ENCODE assay signal across 17 cellular contexts in the genomic region with DNA sequence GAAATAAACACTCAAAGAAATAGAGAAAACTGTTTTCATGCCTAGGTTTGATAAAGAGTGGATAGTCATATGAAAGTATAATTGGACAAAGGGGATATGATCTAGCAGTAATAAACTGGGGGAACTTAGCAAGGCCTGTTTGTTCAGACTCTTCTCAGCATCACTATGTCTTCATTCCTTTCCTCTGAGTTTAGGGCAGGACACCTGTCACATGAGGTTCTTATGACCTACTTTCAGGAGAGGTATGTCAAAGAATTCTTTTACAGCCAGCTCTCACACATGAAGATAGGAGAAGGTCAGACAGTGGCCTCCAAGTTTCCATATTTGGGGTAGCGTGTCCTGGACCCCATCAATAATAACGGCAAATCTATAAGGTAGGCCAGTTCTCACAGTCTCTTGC. TPM values are rescaled to one million over a fixed set of nuclear protein-coding genes. Genes with fewer than 3 reads are reported as not detected.
DNase-seq lines count a peak whose midpoint lies in the region; ATAC-seq and TF ChIP-seq lines count a peak whose summit lies in the region.
"Had no signal": no experiment of that assay in that cellular context is flagged by ENCODE, and none has a peak within 500 bp of the region (broad histone marks: within the 10 kb centered on the region; RNA-seq: fewer than 3 reads in every experiment).

No MANE protein-coding gene starts in this region.

- ATAC-seq in PC-3, result peak; percentile 42; the same call in 1 of the 2 replicates
- ATAC-seq: CD8-positive, alpha-beta T cell had no signal

- H3K36me3 ChIP-seq in PC-3 (ENCODE audit: low read depth, low read length) (no peaks in the 10 kb centered on the region), tibial artery (no peaks in the 10 kb centered on the region)
- H3K36me3 ChIP-seq: BLaER1 had no signal

- H3K4me2 ChIP-seq in PC-3 (ENCODE audit: low read length), result no peak overlapping the region
- H3K4me2 ChIP-seq: BLaER1 had no signal

- H3K4me1 ChIP-seq in PC-3 (ENCODE audit: insufficient read depth, low read length) (no peaks in the 10 kb centered on the region; the same call in 1 of the 2 replicates), tibial artery (no peaks in the 10 kb centered on the region)

- H3K9me2 ChIP-seq in PC-3 (replicated peaks; ENCODE audit: low read length), result no peaks in the 10 kb centered on the region

- peak; percentile 51 for DNase-seq in PC-3
- DNase-seq in epithelial cell of esophagus (ENCODE audit: low read depth), result peak; percentile 23
- peak; percentile 61 for DNase-seq in kidney tubule cell (ENCODE audit: low spot score)
- DNase-seq in retinal pigment epithelial cell (ENCODE audit: low read depth), result peak; percentile 54
- no peak for DNase-seq in Kasumi-1 (lab: John Stamatoyannopoulos, UW)
- no peak for DNase-seq in tibial artery
- DNase-seq in posterior vena cava (ENCODE audit: low spot score), result no peak
- no peak for DNase-seq in foreskin fibroblast
- DNase-seq: 8988T; Calu3; CD8-positive, alpha-beta T cell; DMS79 treated with DMSO at 0.1 percent for 48 hours; GF-D8; GM23248; HCEC 1CT had no signal

- TF ChIP-seq CTCF in PC-3 (conservative IDR thresholded peaks at IDR 0.05; ENCODE audit: low read depth, low read length) (no peak), epithelial cell of esophagus (IDR thresholded peaks at IDR 0.05; ENCODE audit: insufficient read depth, low read depth, low read length, missing control alignments) (no peak), retinal pigment epithelial cell (conservative IDR thresholded peaks at IDR 0.05; ENCODE audit: low read depth, low read length) (no peak), tibial artery (IDR thresholded peaks at IDR 0.05) (no peak), foreskin fibroblast (IDR thresholded peaks at IDR 0.05; ENCODE audit: low read depth, low read length) (no peak)

- CTCF ChIA-PET in PC-3 (lab: Charles Lee), result no interaction called here

- no peak overlapping the region for H3K9ac ChIP-seq in PC-3 (ENCODE audit: low read length)
- H3K9ac ChIP-seq: BLaER1, GM23248 had no signal

- no peaks in the 10 kb centered on the region for H4K20me1 ChIP-seq in PC-3 (ENCODE audit: low read length)
- H4K20me1 ChIP-seq: BLaER1 had no signal

- H3K9me3 ChIP-seq in PC-3 (ENCODE audit: low read length) (no peaks in the 10 kb centered on the region), tibial artery (no peaks in the 10 kb centered on the region)
- H3K9me3 ChIP-seq: BLaER1 had no signal

- POLR2A ChIA-PET in PC-3 (lab: Charles Lee; ENCODE audit: unreplicated experiment), result no interaction called here

- H3K27ac ChIP-seq in PC-3 (ENCODE audit: low read length) (no peak overlapping the region), tibial artery (no peak overlapping the region)
- H3K27ac ChIP-seq: BLaER1, GM23248, HL-60 had no signal

- no peak overlapping the region for H2AFZ ChIP-seq in PC-3 (ENCODE audit: low read length)
- H2AFZ ChIP-seq: GM23248 had no signal

- no TSS peak for BruUV-seq in PC-3 (replicated peaks; lab: Mats Ljungman, UMichigan)

- H3F3A ChIP-seq in PC-3 (ENCODE audit: low read length, unreplicated experiment), result no peaks in the 10 kb centered on the region

- no peaks in the 10 kb centered on the region for H3K27me3 ChIP-seq in PC-3 (ENCODE audit: low read length)
- H3K27me3 ChIP-seq in tibial artery, result no peaks in the 10 kb centered on the region
- H3K27me3 ChIP-seq: BLaER1 had no signal

- intact Hi-C loops in PC-3 (cut with micrococcal nuclease), result no loop called here
- intact Hi-C loops in tibial artery (cut with DNase I; ENCODE audit: low total_unique reads), result no loop called here
- intact Hi-C loops in posterior vena cava (cut with DNase I), result no loop called here

- H3K79me2 ChIP-seq in PC-3 (ENCODE audit: low read length), result no peaks in the 10 kb centered on the region

- no peak overlapping the region for H3K4me3 ChIP-seq in PC-3 (ENCODE audit: low read length)
- no peak overlapping the region for H3K4me3 ChIP-seq in epithelial cell of esophagus (ENCODE audit: low read length)
- H3K4me3 ChIP-seq in retinal pigment epithelial cell (ENCODE audit: low read length), result no peak overlapping the region
- H3K4me3 ChIP-seq in tibial artery, result no peak overlapping the region
- H3K4me3 ChIP-seq in foreskin fibroblast (ENCODE audit: low read depth in 1 of 2, low read length in 2 of 2), result no peak overlapping the region
- H3K4me3 ChIP-seq: BLaER1, GM23248 had no signal

RNA-seq across cellular contexts. Expression of a gene that starts 11.4 kb away (rescaled TPM):
- total RNA-seq in PC-3 (2014; rRNA removed), result 1.2 and 2.8 TPM in 2 replicates
- total RNA-seq in posterior vena cava, result 1 to 10 TPM; 6.8 to 7.2 TPM

Comparison
In these comparisons a context has a peak if more than half of its experiments do, and no peak if none do; other contexts are left out.
1. DNase-seq: peak in PC-3 (single experiment), epithelial cell of esophagus (single experiment), kidney tubule cell (single experiment) and retinal pigment epithelial cell (single experiment); none in Kasumi-1 (0 of 2), tibial artery (0 of 2), posterior vena cava (single experiment) and foreskin fibroblast (0 of 2).